ENCODE assay signal across 17 cellular contexts in the genomic region with DNA sequence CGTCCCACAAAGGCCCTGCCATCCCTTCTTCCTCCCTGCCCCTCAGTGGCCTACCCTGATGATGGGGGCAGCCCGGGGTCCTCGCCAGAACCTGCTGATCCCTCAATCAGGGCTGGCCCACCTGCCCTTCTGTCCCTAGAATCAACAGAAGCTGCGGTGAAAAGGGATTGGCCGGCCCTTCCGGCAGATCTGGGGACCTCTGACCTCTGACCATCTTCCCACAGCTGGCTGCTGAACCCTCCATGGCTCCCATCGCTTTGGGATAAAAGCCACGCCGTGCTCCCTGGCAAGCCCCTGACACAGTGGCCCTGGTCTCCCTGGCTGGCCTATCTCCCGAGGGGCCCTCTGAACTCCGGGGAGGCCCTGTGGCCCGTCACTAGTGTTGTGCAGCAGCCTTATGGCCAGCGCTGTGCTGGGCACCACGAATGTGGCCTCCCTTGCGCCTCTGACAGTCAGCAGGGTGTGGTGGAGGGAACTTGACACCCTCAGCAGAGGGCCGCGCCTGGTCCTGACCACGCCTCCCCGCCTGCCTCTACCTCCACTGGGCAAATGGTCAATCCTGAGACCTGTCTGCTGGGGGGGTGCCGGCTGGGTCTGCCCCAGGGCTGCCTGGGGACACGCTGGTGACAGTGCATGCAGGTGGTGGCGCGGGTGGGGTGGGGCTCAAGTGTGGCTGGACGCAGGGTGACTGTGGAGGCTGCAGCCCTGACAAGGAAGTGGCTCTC. TPM values are rescaled to one million over a fixed set of nuclear protein-coding genes. Genes with fewer than 3 reads are reported as not detected.
DNase-seq lines count a peak whose midpoint lies in the region; ATAC-seq and TF ChIP-seq lines count a peak whose summit lies in the region.
"Had no signal": no experiment of that assay in that cellular context is flagged by ENCODE, and none has a peak within 500 bp of the region (broad histone marks: within the 10 kb centered on the region; RNA-seq: fewer than 3 reads in every experiment).

No MANE protein-coding gene starts in this region.

- H3K9me3 ChIP-seq in BLaER1 treated with 17β-estradiol and CSF1 and Interleukin-3, amounts not matched to agents 10 nM and 100 nM (replicated peaks in 1 of 11) = no peaks in the 10 kb centered on the region
- H3K9me3 ChIP-seq in HEK293 (ENCODE audit: control insufficient read depth, insufficient read depth, low read depth, low read length) (no peaks in the 10 kb centered on the region), trophoblast cell (ENCODE audit: insufficient read depth, low read depth, low read length) (peaks cover 6% of the 10 kb centered on the region)

- peaks cover 0 to 22% (median 0%) of the 10 kb centered on the region in 11 experiments; a peak in 2 of 22 replicates for H4K20me1 ChIP-seq in BLaER1 treated with 17β-estradiol and CSF1 and Interleukin-3, amounts not matched to agents 10 nM and 100 nM

- H2BK120ac ChIP-seq in trophoblast cell (ENCODE audit: insufficient read depth, low read length, poor library complexity) = no peak overlapping the region

- H3K4me2 ChIP-seq in BLaER1 treated with 17β-estradiol and CSF1 and Interleukin-3, amounts not matched to agents 10 nM and 100 nM = peak overlapping the region in 9 of 11 experiments; percentile 20 to 91 (median 73); a peak in 17 of 22 replicates
- H3K4me2 ChIP-seq in trophoblast cell (ENCODE audit: low read length) = no peak overlapping the region
- H3K4me2 ChIP-seq: KMS-11 had no signal

- no peak overlapping the region for H4K12ac ChIP-seq in trophoblast cell (ENCODE audit: low read depth, low read length)

- H2BK5ac ChIP-seq in trophoblast cell (ENCODE audit: low read depth, low read length, poor library complexity) = no peak overlapping the region

- DNase-seq in left colon (no peak), trophoblast cell (no peak), T-helper 2 cell (no peak), Right ventricle myocardium superior (no peak)
- DNase-seq: ACHN, DMS79, GM23248, H9, HFFc6, IMR-90 had no signal

- no peak overlapping the region for H2AK5ac ChIP-seq in trophoblast cell (ENCODE audit: low read length)

- CTCF ChIA-PET in HEK293 (lab: Yijun Ruan, JAX) = no interaction called here

- no peak overlapping the region for H3K23ac ChIP-seq in trophoblast cell (ENCODE audit: low read length)

- peak; percentile 49 for ATAC-seq in left colon
- ATAC-seq in GM21423 (IDR thresholded peaks at IDR 0.05; ENCODE audit: unreplicated experiment) = no peak
- no peak for ATAC-seq in Right ventricle myocardium superior (ENCODE audit: poor library complexity)
- ATAC-seq: GM12878 had no signal

- POLR2A ChIA-PET in HEK293 (lab: Yijun Ruan, JAX) = no interaction called here

- H3K27me3 ChIP-seq in BLaER1 treated with 17β-estradiol and CSF1 and Interleukin-3, amounts not matched to agents 10 nM and 100 nM = no peaks in the 10 kb centered on the region
- no peaks in the 10 kb centered on the region for H3K27me3 ChIP-seq in trophoblast cell (ENCODE audit: insufficient read depth, low read length)

- no peak overlapping the region for H4K8ac ChIP-seq in trophoblast cell (ENCODE audit: low read depth, low read length)

- peak overlapping the region in 3 of 11 experiments; percentile 29 to 39 (median 38); a peak in 2 of 22 replicates for H3K27ac ChIP-seq in BLaER1 treated with 17β-estradiol and CSF1 and Interleukin-3, amounts not matched to agents 10 nM and 100 nM
- no peak overlapping the region for H3K27ac ChIP-seq in HEK293 (ENCODE audit: extremely low read depth, low read depth, low read length)
- H3K27ac ChIP-seq in trophoblast cell (ENCODE audit: low read depth, low read length) = no peak overlapping the region
- H3K27ac ChIP-seq: C4-2B, GM23248, HL-60, KMS-11 had no signal

- H2AFZ ChIP-seq in trophoblast cell (ENCODE audit: insufficient read depth, low read length, poor library complexity) = no peak overlapping the region
- H2AFZ ChIP-seq: GM23248 had no signal

- H3K9ac ChIP-seq in BLaER1 treated with 17β-estradiol and CSF1 and Interleukin-3, amounts not matched to agents 10 nM and 100 nM = peak overlapping the region in 1 of 11 experiments; percentile 14; a peak in 1 of 22 replicates
- H3K9ac ChIP-seq in trophoblast cell (ENCODE audit: low read length) = no peak overlapping the region
- H3K9ac ChIP-seq: GM23248, KMS-11 had no signal

- WGBS in trophoblast cell (ENCODE audit: extremely low coverage, insufficient coverage, insufficient read length) = no CpG with 5 or more reads among the region's 24 CpGs

- H3K18ac ChIP-seq in trophoblast cell (ENCODE audit: low read length) = no peak overlapping the region

- H3K36me3 ChIP-seq in BLaER1 treated with 17β-estradiol and CSF1 and Interleukin-3, amounts not matched to agents 10 nM and 100 nM = no peaks in the 10 kb centered on the region
- no peaks in the 10 kb centered on the region for H3K36me3 ChIP-seq in HEK293 (ENCODE audit: control insufficient read depth in 2 of 2, insufficient read depth in 1 of 2, low read length in 2 of 2)
- H3K36me3 ChIP-seq in trophoblast cell (ENCODE audit: control insufficient read depth in 1 of 2, insufficient read depth in 2 of 2, low read length in 2 of 2) = no peaks in the 10 kb centered on the region

- H2BK12ac ChIP-seq in trophoblast cell (ENCODE audit: low read length) = no peak overlapping the region

- H3K4me1 ChIP-seq in BLaER1 treated with 17β-estradiol and CSF1 and Interleukin-3, amounts not matched to agents 10 nM and 100 nM = peaks cover 5 to 79% (median 57%) of the 10 kb centered on the region in 10 experiments; a peak in 19 of 20 replicates
- H3K4me1 ChIP-seq in HEK293 (ENCODE audit: control insufficient read depth, insufficient read depth, low read length) (no peaks in the 10 kb centered on the region), trophoblast cell (ENCODE audit: control insufficient read depth in 1 of 2, insufficient read depth in 2 of 2, low read length in 2 of 2) (peaks cover 0 to 10% of the 10 kb centered on the region in 2 experiments)

- intact Hi-C loops in left colon (cut with DNase I, micrococcal nuclease) (no loop called here), Right ventricle myocardium superior (cut with DNase I) (no loop called here)

- H3K4me3 ChIP-seq in BLaER1 treated with 17β-estradiol and CSF1 and Interleukin-3, amounts not matched to agents 10 nM and 100 nM = no peak overlapping the region
- H3K4me3 ChIP-seq in HEK293 (ENCODE audit: low read depth, low read length) (no peak overlapping the region), trophoblast cell (ENCODE audit: low read depth, low read length) (peak overlapping the region; percentile 31)
- H3K4me3 ChIP-seq: GM12878, GM23248 had no signal

- no peak overlapping the region for H3K4ac ChIP-seq in trophoblast cell (ENCODE audit: low read depth, low read length)

- H4K91ac ChIP-seq in trophoblast cell (ENCODE audit: low read depth, low read length) = no peak overlapping the region

- no peaks in the 10 kb centered on the region for H3K79me2 ChIP-seq in trophoblast cell (ENCODE audit: control insufficient read depth, insufficient read depth, low read length, poor library complexity)

- TF ChIP-seq CTCF in HEK293 (tag by site-specific recombination; IDR thresholded peaks at IDR 0.05) = no peak

- no peak overlapping the region for H3K14ac ChIP-seq in trophoblast cell (ENCODE audit: low read length)

- H3K79me1 ChIP-seq in trophoblast cell (ENCODE audit: low read length) = no peaks in the 10 kb centered on the region

TF ChIP-seq in HEK293, 187 proteins besides CTCF, POLR2A, EP300 and RAD21:
- peak; percentile 65; the same call in 1 of the 2 replicates for TF ChIP-seq KLF1 (tag by site-specific recombination; IDR thresholded peaks at IDR 0.05)
- no peak for TF ChIP-seq ZNF366 (tag by site-specific recombination; conservative IDR thresholded peaks at IDR 0.05)

RNA-seq across cellular contexts. Expression of a gene that starts 58.0 kb away (rescaled TPM):
- total RNA-seq in left colon (10 to 100 TPM; 79.5 to 91.6 TPM), Right ventricle myocardium superior (11.1 TPM)
- polyA plus RNA-seq in trophoblast cell (2013) = 20.0 and 21.1 TPM in 2 replicates
